18 cellular contexts compared by ENCODE assay signal in genomic region chr13:91719033-91719432, GRCh38.
DNase-seq lines count a peak whose midpoint lies in the region; ATAC-seq and TF ChIP-seq lines count a peak whose summit lies in the region.
"Had no signal": no experiment of that assay in that cellular context is flagged by ENCODE, and none has a peak within 500 bp of the region (broad histone marks: within the 10 kb centered on the region; RNA-seq: fewer than 3 reads in every experiment).

No MANE protein-coding gene starts in this region.

- TF ChIP-seq POLR2A in sigmoid colon (IDR thresholded peaks at IDR 0.05), result no peak

- POLR2A ChIA-PET in WTC11 (lab: Charles Lee), result no interaction called here
- POLR2A ChIA-PET in CD4-positive, alpha-beta memory T cell (lab: Charles Lee; ENCODE audit: partially characterized antibody), result no interaction called here

- CTCF ChIA-PET in WTC11 (lab: Charles Lee), result no interaction called here
- CTCF ChIA-PET in CD4-positive, alpha-beta memory T cell (lab: Charles Lee; ENCODE audit: partially characterized antibody), result interaction anchor here (1.3 to 1.9 kb wide), 3 partner anchors 8 to 21 kb away, joined by 3 to 4 read pairs (median 4); no protein-coding TSS in a partner anchor

- no peak overlapping the region for H3K27ac Mint-ChIP-seq in WTC11
- H3K27ac Mint-ChIP-seq in CD4-positive, alpha-beta memory T cell, result no peak overlapping the region
- no peak overlapping the region for H3K27ac Mint-ChIP-seq in activated T-helper 2 cell treated with anti-CD3 and anti-CD28 coated beads, Interferon-gamma antibody, Interleukin-2, Interleukin-4, amounts not matched to agents 10 μg/mL and 5 μg/mL and 100 μg/mL, durations not matched to agents 14 hours and 24 hours and 36 hours
- H3K27ac Mint-ChIP-seq: naive thymus-derived CD8-positive, alpha-beta T cell had no signal

- H3K27me3 Mint-ChIP-seq in WTC11 (ENCODE audit: low read depth), result no peaks in the 10 kb centered on the region
- H3K27me3 Mint-ChIP-seq in CD4-positive, alpha-beta memory T cell, result no peaks in the 10 kb centered on the region
- H3K27me3 Mint-ChIP-seq in activated T-helper 2 cell treated with anti-CD3 and anti-CD28 coated beads, Interferon-gamma antibody, Interleukin-2, Interleukin-4, amounts not matched to agents 10 μg/mL and 5 μg/mL and 100 μg/mL, durations not matched to agents 14 hours and 24 hours and 36 hours (ENCODE audit: low read depth), result peaks cover 4% of the 10 kb centered on the region

- no peak overlapping the region for H3K4me3 Mint-ChIP-seq in WTC11
- no peak overlapping the region for H3K4me3 Mint-ChIP-seq in CD4-positive, alpha-beta memory T cell
- H3K4me3 Mint-ChIP-seq in activated T-helper 2 cell treated with anti-CD3 and anti-CD28 coated beads, Interferon-gamma antibody, Interleukin-2, Interleukin-4, amounts not matched to agents 10 μg/mL and 5 μg/mL and 100 μg/mL, durations not matched to agents 14 hours and 24 hours and 36 hours (ENCODE audit: low read depth), result no peak overlapping the region
- H3K4me3 Mint-ChIP-seq: naive thymus-derived CD8-positive, alpha-beta T cell had no signal

- no peaks in the 10 kb centered on the region for H3K9me3 ChIP-seq in CD4-positive, alpha-beta memory T cell (ENCODE audit: control insufficient read depth in 1 of 2, low read length in 2 of 2)
- H3K9me3 ChIP-seq in sigmoid colon, result no peaks in the 10 kb centered on the region
- H3K9me3 ChIP-seq: ascending aorta, left lung had no signal

- no peak for TF ChIP-seq EP300 in sigmoid colon (IDR thresholded peaks at IDR 0.05)

- no peaks in the 10 kb centered on the region for H3K36me3 ChIP-seq in CD4-positive, alpha-beta memory T cell (ENCODE audit: insufficient read depth, low read length)
- no peaks in the 10 kb centered on the region for H3K36me3 ChIP-seq in sigmoid colon
- H3K36me3 ChIP-seq: ascending aorta, left lung had no signal

- intact Hi-C loops in CD4-positive, alpha-beta memory T cell (cut with micrococcal nuclease), result no loop called here
- intact Hi-C loops in sigmoid colon (cut with DNase I), result no loop called here
- intact Hi-C loops in activated T-helper 2 cell treated with anti-CD3 and anti-CD28 coated beads, Interferon-gamma antibody, Interleukin-2, Interleukin-4, amounts not matched to agents 10 μg/mL and 5 μg/mL and 100 μg/mL, durations not matched to agents 14 hours and 24 hours and 36 hours (cut with micrococcal nuclease), result no loop called here

- H3K9me3 Mint-ChIP-seq in WTC11, result no peaks in the 10 kb centered on the region
- H3K9me3 Mint-ChIP-seq in CD4-positive, alpha-beta memory T cell, result peaks cover 0 to 8% (median 0%) of the 10 kb centered on the region in 8 donors
- no peaks in the 10 kb centered on the region for H3K9me3 Mint-ChIP-seq in activated T-helper 2 cell treated with anti-CD3 and anti-CD28 coated beads, Interferon-gamma antibody, Interleukin-2, Interleukin-4, amounts not matched to agents 10 μg/mL and 5 μg/mL and 100 μg/mL, durations not matched to agents 14 hours and 24 hours and 36 hours
- H3K9me3 Mint-ChIP-seq: naive thymus-derived CD8-positive, alpha-beta T cell had no signal

- H3K4me1 Mint-ChIP-seq in WTC11, result peaks cover 24% of the 10 kb centered on the region
- no peaks in the 10 kb centered on the region for H3K4me1 Mint-ChIP-seq in CD4-positive, alpha-beta memory T cell
- H3K4me1 Mint-ChIP-seq in activated T-helper 2 cell treated with anti-CD3 and anti-CD28 coated beads, Interferon-gamma antibody, Interleukin-2, Interleukin-4, amounts not matched to agents 10 μg/mL and 5 μg/mL and 100 μg/mL, durations not matched to agents 14 hours and 24 hours and 36 hours (ENCODE audit: low read depth), result peaks cover 7% of the 10 kb centered on the region
- H3K4me1 Mint-ChIP-seq: naive thymus-derived CD8-positive, alpha-beta T cell had no signal

- H3K4me1 ChIP-seq in CD4-positive, alpha-beta memory T cell (ENCODE audit: insufficient read depth, low read length), result no peaks in the 10 kb centered on the region
- H3K4me1 ChIP-seq in sigmoid colon, result peaks cover 0 to 6% (median 2%) of the 10 kb centered on the region in 4 donors
- H3K4me1 ChIP-seq: ascending aorta, left lung had no signal

- H3K4me3 ChIP-seq in CD4-positive, alpha-beta memory T cell (ENCODE audit: low read length in 2 of 2), result no peak overlapping the region
- no peak overlapping the region for H3K4me3 ChIP-seq in sigmoid colon
- H3K4me3 ChIP-seq: ascending aorta, left lung had no signal

- WGBS in sigmoid colon, 2 donors, result 21 to 37% methylated on average over 3 of the region's 3 CpGs

- no peak overlapping the region for H3K27ac ChIP-seq in CD4-positive, alpha-beta memory T cell (ENCODE audit: low read depth, low read length)
- H3K27ac ChIP-seq in sigmoid colon, result no peak overlapping the region
- H3K27ac ChIP-seq: ascending aorta, left lung had no signal

- DNase-seq in COLO668 (lab: John Stamatoyannopoulos, UW; ENCODE audit: unreplicated experiment) (peak; percentile 33), HS-5 (ENCODE audit: low read depth) (peak; percentile 33), WTC11 (ENCODE audit: low spot score) (no peak), iPS-NIHi11 (ENCODE audit: low spot score) (peak; percentile 17), sigmoid colon (no peak), NCI-H2081 treated with DMSO at 0.1 percent for 48 hours (lab: John Stamatoyannopoulos, UW) (no peak)
- no peak for DNase-seq in CD4-positive, alpha-beta memory T cell
- no peak for DNase-seq in activated T-helper 2 cell treated with anti-CD3 and anti-CD28 coated beads, Interferon-gamma antibody, Interleukin-2, Interleukin-4, amounts not matched to agents 10 μg/mL and 5 μg/mL and 100 μg/mL, durations not matched to agents 14 hours and 24 hours and 36 hours (ENCODE audit: low spot score)
- DNase-seq: activated CD4-positive, alpha-beta T cell treated with anti-CD3 and anti-CD28 coated beads, Interleukin-2, amount 50 U/mL, for 4 hours; DMS79 treated with DMSO at 0.1 percent for 48 hours; left lung; MV-4-11; naive thymus-derived CD8-positive, alpha-beta T cell; NCI-H2227 treated with DMSO at 0.1 percent for 48 hours; stimulated activated CD4-positive, alpha-beta T cell treated with anti-CD3 and anti-CD28 coated beads, Interleukin-2, amount 100 ng/mL, for 48 hours; trophoblast cell had no signal

- no peak for TF ChIP-seq CTCF in WTC11 (IDR thresholded peaks at IDR 0.05)
- TF ChIP-seq CTCF in sigmoid colon (IDR thresholded peaks at IDR 0.05), result no peak

- no peaks in the 10 kb centered on the region for H3K27me3 ChIP-seq in CD4-positive, alpha-beta memory T cell (ENCODE audit: insufficient read depth, low read length)
- H3K27me3 ChIP-seq in sigmoid colon, result no peaks in the 10 kb centered on the region
- H3K27me3 ChIP-seq: ascending aorta, left lung had no signal

- ATAC-seq in WTC11, result peak; percentile 50; the same call in 1 of the 2 replicates
- ATAC-seq: left lung; naive thymus-derived CD8-positive, alpha-beta T cell; Panc1 had no signal

- no peaks in the 10 kb centered on the region for H3K36me3 Mint-ChIP-seq in WTC11
- H3K36me3 Mint-ChIP-seq in CD4-positive, alpha-beta memory T cell, result no peaks in the 10 kb centered on the region
- no peaks in the 10 kb centered on the region for H3K36me3 Mint-ChIP-seq in activated T-helper 2 cell treated with anti-CD3 and anti-CD28 coated beads, Interferon-gamma antibody, Interleukin-2, Interleukin-4, amounts not matched to agents 10 μg/mL and 5 μg/mL and 100 μg/mL, durations not matched to agents 14 hours and 24 hours and 36 hours (ENCODE audit: low read depth)
- H3K36me3 Mint-ChIP-seq: naive thymus-derived CD8-positive, alpha-beta T cell had no signal

TF ChIP-seq in WTC11, 78 proteins besides CTCF, POLR2A, EP300 and RAD21:
- TF ChIP-seq TP53 (CRISPR knock-in tag; IDR thresholded peaks at IDR 0.05) (no peak), NR2C2 (CRISPR knock-in tag; IDR thresholded peaks at IDR 0.05) (no peak), ATF1 (CRISPR knock-in tag; IDR thresholded peaks at IDR 0.05) (no peak), ZNF396 (CRISPR knock-in tag; IDR thresholded peaks at IDR 0.05; ENCODE audit: borderline replicate concordance) (no peak), FOXJ3 (CRISPR knock-in tag; IDR thresholded peaks at IDR 0.05; ENCODE audit: borderline replicate concordance) (no peak), CREB1 (CRISPR knock-in tag; IDR thresholded peaks at IDR 0.05) (no peak), ESRRA (CRISPR knock-in tag; IDR thresholded peaks at IDR 0.05; ENCODE audit: borderline replicate concordance) (no peak), MYBL2 (CRISPR knock-in tag; IDR thresholded peaks at IDR 0.05) (no peak)
- TF ChIP-seq, protein P1, sequence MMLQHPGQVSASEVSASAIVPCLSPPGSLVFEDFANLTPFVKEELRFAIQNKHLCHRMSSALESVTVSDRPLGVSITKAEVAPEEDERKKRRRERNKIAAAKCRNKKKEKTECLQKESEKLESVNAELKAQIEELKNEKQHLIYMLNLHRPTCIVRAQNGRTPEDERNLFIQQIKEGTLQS (CRISPR knock-in tag; conservative IDR thresholded peaks at IDR 0.05), result no peak
- TF ChIP-seq, protein P2, sequence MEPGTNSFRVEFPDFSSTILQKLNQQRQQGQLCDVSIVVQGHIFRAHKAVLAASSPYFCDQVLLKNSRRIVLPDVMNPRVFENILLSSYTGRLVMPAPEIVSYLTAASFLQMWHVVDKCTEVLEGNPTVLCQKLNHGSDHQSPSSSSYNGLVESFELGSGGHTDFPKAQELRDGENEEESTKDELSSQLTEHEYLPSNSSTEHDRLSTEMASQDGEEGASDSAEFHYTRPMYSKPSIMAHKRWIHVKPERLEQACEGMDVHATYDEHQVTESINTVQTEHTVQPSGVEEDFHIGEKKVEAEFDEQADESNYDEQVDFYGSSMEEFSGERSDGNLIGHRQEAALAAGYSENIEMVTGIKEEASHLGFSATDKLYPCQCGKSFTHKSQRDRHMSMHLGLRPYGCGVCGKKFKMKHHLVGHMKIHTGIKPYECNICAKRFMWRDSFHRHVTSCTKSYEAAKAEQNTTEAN (CRISPR knock-in tag; IDR thresholded peaks at IDR 0.05), result no peak

Comparison
In these comparisons a context has a peak if more than half of its experiments do, and no peak if none do; other contexts are left out.
1. DNase-seq: peak in COLO668 (single experiment), HS-5 (single experiment) and iPS-NIHi11 (single experiment); none in WTC11 (single experiment), CD4-positive, alpha-beta memory T cell (0 of 5), sigmoid colon (single experiment), activated T-helper 2 cell treated with anti-CD3 and anti-CD28 coated beads, Interferon-gamma antibody, Interleukin-2, Interleukin-4, amounts not matched to agents 10 μg/mL and 5 μg/mL and 100 μg/mL, durations not matched to agents 14 hours and 24 hours and 36 hours (single experiment) and NCI-H2081 treated with DMSO at 0.1 percent for 48 hours (single experiment).